1 cellular context compared by ENCODE assay signal in the genomic region with DNA sequence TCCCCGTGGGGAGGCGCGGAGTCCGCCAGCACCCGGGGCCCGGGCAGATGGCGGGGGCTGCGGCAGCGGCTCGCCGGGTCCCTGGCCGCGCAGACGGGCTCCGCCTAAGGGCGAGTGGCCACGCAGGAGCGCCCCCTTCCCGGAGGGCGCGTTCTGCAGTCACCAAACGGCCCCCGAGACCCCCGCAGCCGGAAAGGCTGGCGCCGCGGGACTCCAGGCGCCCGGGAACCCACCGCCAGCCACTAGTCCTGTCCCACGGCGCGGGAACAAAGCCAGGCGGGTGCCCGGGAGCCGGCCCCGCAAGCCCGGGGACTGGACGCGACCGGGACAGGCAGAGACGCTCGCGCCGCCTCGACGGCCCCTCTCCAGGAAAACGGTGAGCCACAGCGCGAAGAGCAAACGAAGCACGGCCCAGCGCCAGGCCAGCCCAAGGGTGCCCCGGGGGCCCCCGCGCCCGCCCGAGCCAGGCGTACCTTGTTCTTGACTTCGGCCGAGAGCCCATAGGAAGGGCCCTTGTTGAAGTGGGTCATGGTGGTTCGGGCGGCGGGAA.
TF ChIP-seq lines count a peak whose summit lies in the region.

No MANE protein-coding gene starts in this region.

TF ChIP-seq in HepG2, 621 proteins besides CTCF, POLR2A, EP300 and RAD21 (continued from another document and continues in another):
- TF ChIP-seq PREB (CRISPR knock-in tag; IDR thresholded peaks at IDR 0.05), result no peak
- TF ChIP-seq, protein P1, sequence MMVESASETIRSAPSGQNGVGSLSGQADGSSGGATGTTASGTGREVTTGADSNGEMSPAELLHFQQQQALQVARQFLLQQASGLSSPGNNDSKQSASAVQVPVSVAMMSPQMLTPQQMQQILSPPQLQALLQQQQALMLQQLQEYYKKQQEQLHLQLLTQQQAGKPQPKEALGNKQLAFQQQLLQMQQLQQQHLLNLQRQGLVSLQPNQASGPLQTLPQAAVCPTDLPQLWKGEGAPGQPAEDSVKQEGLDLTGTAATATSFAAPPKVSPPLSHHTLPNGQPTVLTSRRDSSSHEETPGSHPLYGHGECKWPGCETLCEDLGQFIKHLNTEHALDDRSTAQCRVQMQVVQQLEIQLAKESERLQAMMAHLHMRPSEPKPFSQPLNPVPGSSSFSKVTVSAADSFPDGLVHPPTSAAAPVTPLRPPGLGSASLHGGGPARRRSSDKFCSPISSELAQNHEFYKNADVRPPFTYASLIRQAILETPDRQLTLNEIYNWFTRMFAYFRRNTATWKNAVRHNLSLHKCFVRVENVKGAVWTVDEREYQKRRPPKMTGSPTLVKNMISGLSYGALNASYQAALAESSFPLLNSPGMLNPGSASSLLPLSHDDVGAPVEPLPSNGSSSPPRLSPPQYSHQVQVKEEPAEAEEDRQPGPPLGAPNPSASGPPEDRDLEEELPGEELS (CRISPR knock-in tag; IDR thresholded peaks at IDR 0.05), result no peak
- TF ChIP-seq KAT7 (CRISPR knock-in tag; IDR thresholded peaks at IDR 0.05; ENCODE audit: borderline replicate concordance), result no peak; the same call in 1 of the 2 replicates
- no peak for TF ChIP-seq MED8 (CRISPR knock-in tag; IDR thresholded peaks at IDR 0.05; ENCODE audit: insufficient replicate concordance)
- TF ChIP-seq, protein P2, sequence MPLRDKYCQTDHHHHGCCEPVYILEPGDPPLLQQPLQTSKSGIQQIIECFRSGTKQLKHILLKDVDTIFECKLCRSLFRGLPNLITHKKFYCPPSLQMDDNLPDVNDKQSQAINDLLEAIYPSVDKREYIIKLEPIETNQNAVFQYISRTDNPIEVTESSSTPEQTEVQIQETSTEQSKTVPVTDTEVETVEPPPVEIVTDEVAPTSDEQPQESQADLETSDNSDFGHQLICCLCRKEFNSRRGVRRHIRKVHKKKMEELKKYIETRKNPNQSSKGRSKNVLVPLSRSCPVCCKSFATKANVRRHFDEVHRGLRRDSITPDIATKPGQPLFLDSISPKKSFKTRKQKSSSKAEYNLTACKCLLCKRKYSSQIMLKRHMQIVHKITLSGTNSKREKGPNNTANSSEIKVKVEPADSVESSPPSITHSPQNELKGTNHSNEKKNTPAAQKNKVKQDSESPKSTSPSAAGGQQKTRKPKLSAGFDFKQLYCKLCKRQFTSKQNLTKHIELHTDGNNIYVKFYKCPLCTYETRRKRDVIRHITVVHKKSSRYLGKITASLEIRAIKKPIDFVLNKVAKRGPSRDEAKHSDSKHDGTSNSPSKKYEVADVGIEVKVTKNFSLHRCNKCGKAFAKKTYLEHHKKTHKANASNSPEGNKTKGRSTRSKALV (CRISPR knock-in tag; IDR thresholded peaks at IDR 0.05), result no peak
- TF ChIP-seq THYN1 (CRISPR knock-in tag; IDR thresholded peaks at IDR 0.05; ENCODE audit: borderline replicate concordance, low read depth), result no peak
- no peak for TF ChIP-seq ZNF205 (CRISPR knock-in tag; IDR thresholded peaks at IDR 0.05)
- TF ChIP-seq SMARCE1 (IDR thresholded peaks at IDR 0.05; ENCODE audit: borderline replicate concordance), result no peak
- TF ChIP-seq NFYB (CRISPR knock-in tag; IDR thresholded peaks at IDR 0.05), result no peak
- TF ChIP-seq STAT6 (CRISPR knock-in tag; IDR thresholded peaks at IDR 0.05; ENCODE audit: borderline replicate concordance), result no peak
- TF ChIP-seq RBFOX2 (IDR thresholded peaks at IDR 0.05; ENCODE audit: low read depth, low read length), result peak; percentile 75; the same call in 1 of the 2 replicates
- TF ChIP-seq ZNF589 (CRISPR knock-in tag; conservative IDR thresholded peaks at IDR 0.05), result no peak
- TF ChIP-seq ZFP36 (IDR thresholded peaks at IDR 0.05; ENCODE audit: borderline replicate concordance, low read depth, low read length, partially characterized antibody), result no peak
- TF ChIP-seq ZNF773 (CRISPR knock-in tag; IDR thresholded peaks at IDR 0.05; ENCODE audit: borderline replicate concordance), result no peak
- TF ChIP-seq ZNF142 (CRISPR knock-in tag; IDR thresholded peaks at IDR 0.05), result no peak
- TF ChIP-seq, protein P3, sequence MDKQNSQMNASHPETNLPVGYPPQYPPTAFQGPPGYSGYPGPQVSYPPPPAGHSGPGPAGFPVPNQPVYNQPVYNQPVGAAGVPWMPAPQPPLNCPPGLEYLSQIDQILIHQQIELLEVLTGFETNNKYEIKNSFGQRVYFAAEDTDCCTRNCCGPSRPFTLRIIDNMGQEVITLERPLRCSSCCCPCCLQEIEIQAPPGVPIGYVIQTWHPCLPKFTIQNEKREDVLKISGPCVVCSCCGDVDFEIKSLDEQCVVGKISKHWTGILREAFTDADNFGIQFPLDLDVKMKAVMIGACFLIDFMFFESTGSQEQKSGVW (CRISPR knock-in tag; IDR thresholded peaks at IDR 0.05; ENCODE audit: borderline replicate concordance), result no peak
- TF ChIP-seq ELF1 (CRISPR knock-in tag; IDR thresholded peaks at IDR 0.05), result 0 out of 2 replicates have a peak, but pooled peaks have one; percentile 10
- TF ChIP-seq IRF2 (CRISPR knock-in tag; IDR thresholded peaks at IDR 0.05), result no peak
- TF ChIP-seq ZNF562 (CRISPR knock-in tag; IDR thresholded peaks at IDR 0.05; ENCODE audit: borderline replicate concordance), result no peak
- TF ChIP-seq ZFP36L2 (CRISPR knock-in tag; IDR thresholded peaks at IDR 0.05), result no peak
- TF ChIP-seq ATAD3A (CRISPR knock-in tag; IDR thresholded peaks at IDR 0.05), result no peak
- no peak for TF ChIP-seq GATAD1 (CRISPR knock-in tag; IDR thresholded peaks at IDR 0.05)
- no peak for TF ChIP-seq ZBTB20 (CRISPR knock-in tag; IDR thresholded peaks at IDR 0.05; ENCODE audit: borderline replicate concordance, low read depth)
- TF ChIP-seq MXI1 (IDR thresholded peaks at IDR 0.05; ENCODE audit: borderline replicate concordance, low read depth, low read length), result no peak
- TF ChIP-seq TRIM24 (CRISPR knock-in tag; IDR thresholded peaks at IDR 0.05), result no peak
- TF ChIP-seq REXO4 (CRISPR knock-in tag; IDR thresholded peaks at IDR 0.05; ENCODE audit: borderline replicate concordance), result no peak
- no peak for TF ChIP-seq KLF13 (CRISPR knock-in tag; IDR thresholded peaks at IDR 0.05)
- no peak for TF ChIP-seq ZNF12 (CRISPR knock-in tag; IDR thresholded peaks at IDR 0.05)
- no peak for TF ChIP-seq CCDC6 (CRISPR knock-in tag; IDR thresholded peaks at IDR 0.05)
- no peak for TF ChIP-seq ZBTB10 (CRISPR knock-in tag; IDR thresholded peaks at IDR 0.05; ENCODE audit: borderline replicate concordance)
- TF ChIP-seq NPAS2 (CRISPR knock-in tag; IDR thresholded peaks at IDR 0.05; ENCODE audit: borderline replicate concordance), result no peak
- peak; percentile 38 for TF ChIP-seq PHF8 (CRISPR knock-in tag; IDR thresholded peaks at IDR 0.05)
- TF ChIP-seq, protein P4, sequence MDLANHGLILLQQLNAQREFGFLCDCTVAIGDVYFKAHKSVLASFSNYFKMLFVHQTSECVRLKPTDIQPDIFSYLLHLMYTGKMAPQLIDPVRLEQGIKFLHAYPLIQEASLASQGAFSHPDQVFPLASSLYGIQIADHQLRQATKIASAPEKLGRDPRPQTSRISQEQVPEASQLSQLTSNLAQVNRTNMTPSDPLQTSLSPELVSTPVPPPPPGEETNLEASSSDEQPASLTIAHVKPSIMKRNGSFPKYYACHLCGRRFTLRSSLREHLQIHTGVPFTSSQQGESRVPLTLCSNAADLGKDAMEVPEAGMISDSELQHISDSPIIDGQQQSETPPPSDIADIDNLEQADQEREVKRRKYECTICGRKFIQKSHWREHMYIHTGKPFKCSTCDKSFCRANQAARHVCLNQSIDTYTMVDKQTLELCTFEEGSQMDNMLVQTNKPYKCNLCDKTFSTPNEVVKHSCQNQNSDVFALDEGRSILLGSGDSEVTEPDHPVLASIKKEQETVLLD (CRISPR knock-in tag; IDR thresholded peaks at IDR 0.05; ENCODE audit: low read depth), result peak; percentile 36; the same call in 1 of the 2 replicates
- TF ChIP-seq CENPBD1 (CRISPR knock-in tag; IDR thresholded peaks at IDR 0.05; ENCODE audit: borderline replicate concordance, low read depth), result no peak
- no peak for TF ChIP-seq YEATS4 (CRISPR knock-in tag; IDR thresholded peaks at IDR 0.05; ENCODE audit: borderline replicate concordance)
- TF ChIP-seq ZBTB38 (CRISPR knock-in tag; IDR thresholded peaks at IDR 0.05), result no peak
